In genomic region chr22:46064236-46064965, GRCh38 we compare ENCODE assay signal across 11 cellular contexts.
DNase-seq lines count a peak whose midpoint lies in the region; ATAC-seq, FAIRE-seq and TF ChIP-seq lines count a peak whose summit lies in the region.
"Had no signal": no experiment of that assay in that cellular context is flagged by ENCODE, and none has a peak within 500 bp of the region (broad histone marks: within the 10 kb centered on the region; RNA-seq: fewer than 3 reads in every experiment).

No MANE protein-coding gene starts in this region.

- H3K4me1 Mint-ChIP-seq in activated T-cell treated with anti-CD3 and anti-CD28 coated beads, Interleukin-2, amount 50 U/mL, for 72 hours (ENCODE audit: low read depth), result peaks cover 28% of the 10 kb centered on the region
- peaks cover 35% of the 10 kb centered on the region for H3K4me1 Mint-ChIP-seq in activated T-cell treated with anti-CD3 and anti-CD28 coated beads, Interleukin-2, amount 50 U/mL, for 24 hours (ENCODE audit: low read depth)
- H3K4me1 Mint-ChIP-seq: neural crest cell had no signal

- no peaks in the 10 kb centered on the region for H3K36me3 Mint-ChIP-seq in activated T-cell treated with anti-CD3 and anti-CD28 coated beads, Interleukin-2, amount 50 U/mL, for 72 hours (ENCODE audit: insufficient read depth in 2 of 2)
- peaks cover 2% of the 10 kb centered on the region for H3K36me3 Mint-ChIP-seq in activated T-cell treated with anti-CD3 and anti-CD28 coated beads, Interleukin-2, amount 50 U/mL, for 24 hours (ENCODE audit: low read depth)

- DNase-seq in activated T-cell treated with anti-CD3 and anti-CD28 coated beads, Interleukin-2, amount 50 U/mL, for 72 hours, result no peak
- no peak for DNase-seq in activated T-cell treated with anti-CD3 and anti-CD28 coated beads, Interleukin-2, amount 50 U/mL, for 24 hours
- DNase-seq in colonic mucosa, result no peak
- peak; percentile 84 for DNase-seq in mesenteric fat pad (ENCODE audit: low spot score)
- DNase-seq in urothelium cell line (ENCODE audit: low spot score), result no peak
- no peak for DNase-seq in Karpas-422
- no peak for DNase-seq in GM19238 (ENCODE audit: insufficient read length, low spot score)
- DNase-seq: C1 segment of cervical spinal cord; effector memory CD8-positive, alpha-beta T cell had no signal

- intact Hi-C loops in colonic mucosa (cut with DNase I), result no loop called here

- H3K9ac ChIP-seq in colonic mucosa (ENCODE audit: low read depth in 2 of 2, low read length in 2 of 2) (peak overlapping the region; percentile 38 to 72), Karpas-422 (ENCODE audit: low read length) (no peak overlapping the region)

- 0 out of 2 replicates have a peak, but pooled peaks cover under 1% of the 10 kb centered on the region for H3K79me2 ChIP-seq in Karpas-422 (ENCODE audit: low read length)

- H3K36me3 ChIP-seq in colonic mucosa (no peaks in the 10 kb centered on the region), Karpas-422 (ENCODE audit: insufficient read depth, low read length) (no peaks in the 10 kb centered on the region)

- no peak overlapping the region for H3K4me3 ChIP-seq in colonic mucosa
- no peak overlapping the region for H3K4me3 ChIP-seq in Karpas-422 (ENCODE audit: low read length)

- no peak overlapping the region for H2AFZ ChIP-seq in Karpas-422 (ENCODE audit: low read length)

- no peak for TF ChIP-seq CTCF in colonic mucosa (IDR thresholded peaks at IDR 0.05)

- H3K9me3 Mint-ChIP-seq in activated T-cell treated with anti-CD3 and anti-CD28 coated beads, Interleukin-2, amount 50 U/mL, for 72 hours, result no peaks in the 10 kb centered on the region
- H3K9me3 Mint-ChIP-seq in activated T-cell treated with anti-CD3 and anti-CD28 coated beads, Interleukin-2, amount 50 U/mL, for 24 hours, result no peaks in the 10 kb centered on the region
- H3K9me3 Mint-ChIP-seq: effector memory CD8-positive, alpha-beta T cell; neural crest cell had no signal

- ATAC-seq in activated T-cell treated with anti-CD3 and anti-CD28 coated beads, Interleukin-2, amount 50 U/mL, for 72 hours (replicated peaks in 1 of 2), result no peak
- ATAC-seq in GM21825 (IDR thresholded peaks at IDR 0.05; ENCODE audit: unreplicated experiment), result no peak
- ATAC-seq: effector memory CD8-positive, alpha-beta T cell had no signal

- H3K9me3 ChIP-seq in colonic mucosa, result no peaks in the 10 kb centered on the region
- no peaks in the 10 kb centered on the region for H3K9me3 ChIP-seq in Karpas-422 (ENCODE audit: low read length)

- FAIRE-seq in urothelium cell line (lab: Jason Lieb, UNC), result peak; percentile 69

- H3K4me2 ChIP-seq in Karpas-422 (ENCODE audit: low read depth, low read length, poor library complexity, severe bottlenecking), result no peak overlapping the region

- H3K27ac Mint-ChIP-seq in activated T-cell treated with anti-CD3 and anti-CD28 coated beads, Interleukin-2, amount 50 U/mL, for 72 hours, result peak overlapping the region; percentile 89
- H3K27ac Mint-ChIP-seq in activated T-cell treated with anti-CD3 and anti-CD28 coated beads, Interleukin-2, amount 50 U/mL, for 24 hours, result no peak overlapping the region
- H3K27ac Mint-ChIP-seq: effector memory CD8-positive, alpha-beta T cell had no signal

- H3K27me3 ChIP-seq in colonic mucosa (no peaks in the 10 kb centered on the region), Karpas-422 (ENCODE audit: low read length) (no peaks in the 10 kb centered on the region)

- H3K4me1 ChIP-seq in colonic mucosa (peaks cover 14% of the 10 kb centered on the region), Karpas-422 (ENCODE audit: low read length) (peaks cover 34% of the 10 kb centered on the region)

- H3K4me3 Mint-ChIP-seq in activated T-cell treated with anti-CD3 and anti-CD28 coated beads, Interleukin-2, amount 50 U/mL, for 72 hours, result no peak overlapping the region
- H3K4me3 Mint-ChIP-seq in activated T-cell treated with anti-CD3 and anti-CD28 coated beads, Interleukin-2, amount 50 U/mL, for 24 hours, result no peak overlapping the region
- H3K4me3 Mint-ChIP-seq: effector memory CD8-positive, alpha-beta T cell; neural crest cell had no signal

- no peaks in the 10 kb centered on the region for H3K9me2 ChIP-seq in Karpas-422 (replicated peaks; ENCODE audit: insufficient read depth, low read length)

- no peaks in the 10 kb centered on the region for H4K20me1 ChIP-seq in Karpas-422 (ENCODE audit: insufficient read depth, low read depth, low read length)

- H3K27me3 Mint-ChIP-seq in activated T-cell treated with anti-CD3 and anti-CD28 coated beads, Interleukin-2, amount 50 U/mL, for 72 hours (ENCODE audit: low read depth), result no peaks in the 10 kb centered on the region
- H3K27me3 Mint-ChIP-seq in activated T-cell treated with anti-CD3 and anti-CD28 coated beads, Interleukin-2, amount 50 U/mL, for 24 hours, result peaks cover 8% of the 10 kb centered on the region

- H3K27ac ChIP-seq in colonic mucosa, result peak overlapping the region; percentile 99
- no peak overlapping the region for H3K27ac ChIP-seq in Karpas-422 (ENCODE audit: low read length)
